In genomic region chr5:159324097-159324760, GRCh38 we compare ENCODE assay signal across 16 cellular contexts. TPM values are rescaled to one million over a fixed set of nuclear protein-coding genes. Genes with fewer than 3 reads are reported as not detected.
DNase-seq lines count a peak whose midpoint lies in the region; ATAC-seq and TF ChIP-seq lines count a peak whose summit lies in the region.
"Had no signal": no experiment of that assay in that cellular context is flagged by ENCODE, and none has a peak within 500 bp of the region (broad histone marks: within the 10 kb centered on the region; RNA-seq: fewer than 3 reads in every experiment).

No MANE protein-coding gene starts in this region.

- H3K4me3 ChIP-seq in fibroblast of mammary gland (ENCODE audit: control insufficient read depth, low read depth, low read length): no peak overlapping the region
- H3K4me3 ChIP-seq: lung, upper lobe of right lung had no signal

- DNase-seq in NCI-H82 (lab: John Stamatoyannopoulos, UW): peak; percentile 72
- no peak for DNase-seq in NCI-H82 treated with DMSO at 0.1 percent for 48 hours (lab: John Stamatoyannopoulos, UW; ENCODE audit: unreplicated experiment)
- peak; percentile 37 for DNase-seq in RPMI8226
- DNase-seq in fibroblast of mammary gland (ENCODE audit: low read depth): peak; percentile 91
- DNase-seq in stromal cell of bone marrow (ENCODE audit: low read depth): peak; percentile 81
- DNase-seq in ureter (ENCODE audit: low spot score): no peak
- DNase-seq in NCI-H1694 treated with DMSO at 0.1 percent for 48 hours (lab: John Stamatoyannopoulos, UW): no peak
- DNase-seq: activated CD4-positive, alpha-beta T cell treated with anti-CD3 and anti-CD28 coated beads for 4 hours; aorta; H7; hippocampal formation; KBM-7; upper lobe of right lung had no signal

- no peak for TF ChIP-seq CTCF in fibroblast of mammary gland (conservative IDR thresholded peaks at IDR 0.05; ENCODE audit: control insufficient read depth, insufficient read depth, low read depth, low read length)

- no peak for ATAC-seq in HG03039 (IDR thresholded peaks at IDR 0.05; ENCODE audit: unreplicated experiment)
- ATAC-seq: upper lobe of right lung had no signal

RNA-seq across cellular contexts. Expression of gene IL12B, which starts 6.1 kb away (rescaled TPM):
- not detected for total RNA-seq in ureter
- total RNA-seq: aorta, H7, omental fat pad, upper lobe of right lung had no signal

Comparison
In these comparisons a context has a peak if more than half of its experiments do, and no peak if none do; other contexts are left out.
1. DNase-seq: peak in NCI-H82 (single experiment), RPMI8226 (single experiment), fibroblast of mammary gland (single experiment) and stromal cell of bone marrow (single experiment); none in NCI-H82 treated with DMSO at 0.1 percent for 48 hours (single experiment), ureter (single experiment) and NCI-H1694 treated with DMSO at 0.1 percent for 48 hours (single experiment).